Comparison of ENCODE assay signal across 8 cellular contexts in genomic region chr21:46253610-46254124, GRCh38. TPM values are rescaled to one million over a fixed set of nuclear protein-coding genes. Genes with fewer than 3 reads are reported as not detected.
DNase-seq lines count a peak whose midpoint lies in the region; ATAC-seq and TF ChIP-seq lines count a peak whose summit lies in the region.

No MANE protein-coding gene starts in this region.

- H3K4me3 ChIP-seq in thyroid gland (replicated peaks in 1 of 3): no peak overlapping the region

- intact Hi-C loops in thyroid gland (cut with DNase I): no loop called here

- no peaks in the 10 kb centered on the region for H3K9me3 ChIP-seq in thyroid gland

- TF ChIP-seq POLR2A in thyroid gland (IDR thresholded peaks at IDR 0.05): no peak

- H3K27me3 Mint-ChIP-seq in nephron (ENCODE audit: low read depth): no peaks in the 10 kb centered on the region

- no peaks in the 10 kb centered on the region for H3K4me1 ChIP-seq in thyroid gland

- DNase-seq in activated CD8-positive, alpha-beta memory T cell treated with anti-CD3 and anti-CD28 coated beads, Interleukin-2, amount 50 U/mL, for 24 hours (ENCODE audit: extremely low read depth): peak; percentile 27
- no peak for DNase-seq in NCI-H526 (lab: John Stamatoyannopoulos, UW)
- no peak for DNase-seq in NCI-H1105 treated with DMSO at 0.1 percent for 48 hours (lab: John Stamatoyannopoulos, UW)
- no peak for DNase-seq in germinal center (ENCODE audit: low spot score)
- DNase-seq in thyroid gland: no peak

- no peak overlapping the region for H3K4me3 Mint-ChIP-seq in nephron

- peaks cover 67 to 89% of the 10 kb centered on the region in 2 donors for H3K36me3 ChIP-seq in thyroid gland

- 77 to 85% methylated on average over 8 of the region's 8 CpGs for WGBS in thyroid gland, 2 donors

- no peak overlapping the region for H3K27ac ChIP-seq in thyroid gland

- TF ChIP-seq CTCF in nephron (IDR thresholded peaks at IDR 0.05; ENCODE audit: unreplicated experiment in 3 of 3): no peak
- no peak for TF ChIP-seq CTCF in thyroid gland (IDR thresholded peaks at IDR 0.05)

- H3K27ac Mint-ChIP-seq in nephron: peak overlapping the region in 2 of 3 experiments; percentile 11 to 22

- H3K36me3 Mint-ChIP-seq in nephron (ENCODE audit: low read depth): peaks cover 87% of the 10 kb centered on the region

- H3K9me3 Mint-ChIP-seq in nephron: no peaks in the 10 kb centered on the region

- H3K27me3 ChIP-seq in thyroid gland: no peaks in the 10 kb centered on the region

- ATAC-seq in GM18517 (IDR thresholded peaks at IDR 0.05; ENCODE audit: unreplicated experiment): peak; percentile 64
- ATAC-seq in HG03159 (IDR thresholded peaks at IDR 0.05; ENCODE audit: unreplicated experiment): peak; percentile 54

- no peaks in the 10 kb centered on the region for H3K4me1 Mint-ChIP-seq in nephron

RNA-seq across cellular contexts. Expression of gene LSS, which starts 25.1 kb away (rescaled TPM):
- total RNA-seq in thyroid gland: 10 to 100 TPM; 31.4 to 57.7 (median 42.0) TPM

RNA-seq across cellular contexts. Expression of gene MCM3AP, which starts 31.7 kb away (rescaled TPM):
- 100 to 1,000 TPM in 1 of 4 donors, 10 to 100 TPM in 3; 65.7 to 116 (median 81.0) TPM for total RNA-seq in thyroid gland

RNA-seq across cellular contexts. Expression of gene YBEY, which starts 32.5 kb away (rescaled TPM):
- 10 to 100 TPM; 12.6 to 25.4 (median 21.0) TPM for total RNA-seq in thyroid gland
